In the genomic region with DNA sequence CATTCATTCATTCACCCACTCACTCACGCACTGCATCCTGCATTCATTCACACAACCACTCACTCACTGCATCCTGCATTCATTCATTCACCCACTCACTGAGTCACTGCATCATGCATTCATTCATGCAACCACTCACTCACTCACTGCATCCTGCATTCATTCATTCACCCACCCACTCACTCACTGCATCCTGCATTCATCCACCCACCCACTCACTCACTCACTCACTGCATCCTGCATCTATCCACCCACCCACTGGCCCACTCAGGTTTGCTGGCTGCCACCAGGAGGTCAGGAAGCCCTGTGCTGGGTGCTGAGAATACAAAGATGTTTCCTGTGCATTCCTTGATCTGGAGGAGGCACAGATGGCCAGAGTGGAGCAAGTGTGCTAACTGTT, we compare ENCODE assay signal across 28 cellular contexts.
"Had no signal": no experiment of that assay in that cellular context is flagged by ENCODE, and none has a peak within 500 bp of the region (broad histone marks: within the 10 kb centered on the region; RNA-seq: fewer than 3 reads in every experiment).

No MANE protein-coding gene starts in this region.

- H3K4me3 ChIP-seq: ascending aorta, breast epithelium, cardiac muscle cell, colonic mucosa, dorsolateral prefrontal cortex had no signal

- H3K4me1 ChIP-seq: breast epithelium, colonic mucosa had no signal

- ATAC-seq: activated CD4-positive, alpha-beta T cell treated with anti-CD3 and anti-CD28 coated beads for 36 hours; activated CD8-positive, alpha-beta memory T cell treated with anti-CD3 and anti-CD28 coated beads, Interleukin-2, amount 10 ng/mL, durations not matched to agents 7 days and 5 days; activated CD8-positive, alpha-beta T cell treated with anti-CD3 and anti-CD28 coated beads, Interleukin-2, amount 10 ng/mL, durations not matched to agents 7 days and 5 days; activated naive CD8-positive, alpha-beta T cell treated with anti-CD3 and anti-CD28 coated beads, Interleukin-2, amount 50 U/mL, for 24 hours; esophagus mucosa; T-helper 17 cell had no signal

- H3K9me3 ChIP-seq: ascending aorta, breast epithelium, colonic mucosa had no signal

- DNase-seq: activated CD4-positive, alpha-beta memory T cell treated with anti-CD3 and anti-CD28 coated beads for 36 hours; activated CD4-positive, alpha-beta T cell treated with anti-CD3 and anti-CD28 coated beads for 36 hours; activated CD4-positive, alpha-beta T cell treated with anti-CD3 and anti-CD28 coated beads, Interleukin-2, amount 10 ng/mL, durations not matched to agents 24 days and 14 days; activated CD4-positive, CD25-positive, alpha-beta regulatory T cell; activated CD4-positive, CD25-positive, alpha-beta regulatory T cell treated with anti-CD3 and anti-CD28 coated beads, Interleukin-2, amount 50 U/mL, for 72 hours; activated CD8-positive, alpha-beta memory T cell treated with anti-CD3 and anti-CD28 coated beads, Interleukin-2, amount 10 ng/mL, durations not matched to agents 7 days and 5 days; activated CD8-positive, alpha-beta memory T cell treated with anti-CD3 and anti-CD28 coated beads, Interleukin-2, amount 50 U/mL, for 4 hours; activated CD8-positive, alpha-beta T cell treated with anti-CD3 and anti-CD28 coated beads, Interleukin-2, amount 10 ng/mL, durations not matched to agents 7 days and 5 days; activated effector memory CD4-positive, alpha-beta T cell treated with anti-CD3 and anti-CD28 coated beads, Interleukin-2, amount 50 U/mL, for 16 hours; activated naive CD4-positive, alpha-beta T cell treated with anti-CD3 and anti-CD28 coated beads for 36 hours; activated naive CD8-positive, alpha-beta T cell treated with anti-CD3 and anti-CD28 coated beads for 36 hours; activated naive CD8-positive, alpha-beta T cell treated with anti-CD3 and anti-CD28 coated beads, Interleukin-2, amount 50 U/mL, for 24 hours; activated T-cell treated with anti-CD3 and anti-CD28 coated beads, Interleukin-2, amount 50 U/mL, for 1 hour; activated T-cell treated with anti-CD3 and anti-CD28 coated beads, Interleukin-2, amount 50 U/mL, for 48 hours; central memory CD4-positive, alpha-beta T cell; cerebellar nuclear complex; colonic mucosa; dorsolateral prefrontal cortex; effector memory CD4-positive, alpha-beta T cell; endodermal cell; head of caudate nucleus; T-helper 17 cell; T1000 had no signal

- H3K36me3 ChIP-seq: ascending aorta, breast epithelium, cardiac muscle cell, colonic mucosa had no signal

- FAIRE-seq: frontal cortex had no signal

- H3K27me3 ChIP-seq: ascending aorta, breast epithelium, cardiac muscle cell, colonic mucosa, dorsolateral prefrontal cortex had no signal

- H3K27ac ChIP-seq: ascending aorta, breast epithelium, cardiac muscle cell, colonic mucosa, dorsolateral prefrontal cortex had no signal
